Comparison of ENCODE assay signal across 1 cellular context in the genomic region with DNA sequence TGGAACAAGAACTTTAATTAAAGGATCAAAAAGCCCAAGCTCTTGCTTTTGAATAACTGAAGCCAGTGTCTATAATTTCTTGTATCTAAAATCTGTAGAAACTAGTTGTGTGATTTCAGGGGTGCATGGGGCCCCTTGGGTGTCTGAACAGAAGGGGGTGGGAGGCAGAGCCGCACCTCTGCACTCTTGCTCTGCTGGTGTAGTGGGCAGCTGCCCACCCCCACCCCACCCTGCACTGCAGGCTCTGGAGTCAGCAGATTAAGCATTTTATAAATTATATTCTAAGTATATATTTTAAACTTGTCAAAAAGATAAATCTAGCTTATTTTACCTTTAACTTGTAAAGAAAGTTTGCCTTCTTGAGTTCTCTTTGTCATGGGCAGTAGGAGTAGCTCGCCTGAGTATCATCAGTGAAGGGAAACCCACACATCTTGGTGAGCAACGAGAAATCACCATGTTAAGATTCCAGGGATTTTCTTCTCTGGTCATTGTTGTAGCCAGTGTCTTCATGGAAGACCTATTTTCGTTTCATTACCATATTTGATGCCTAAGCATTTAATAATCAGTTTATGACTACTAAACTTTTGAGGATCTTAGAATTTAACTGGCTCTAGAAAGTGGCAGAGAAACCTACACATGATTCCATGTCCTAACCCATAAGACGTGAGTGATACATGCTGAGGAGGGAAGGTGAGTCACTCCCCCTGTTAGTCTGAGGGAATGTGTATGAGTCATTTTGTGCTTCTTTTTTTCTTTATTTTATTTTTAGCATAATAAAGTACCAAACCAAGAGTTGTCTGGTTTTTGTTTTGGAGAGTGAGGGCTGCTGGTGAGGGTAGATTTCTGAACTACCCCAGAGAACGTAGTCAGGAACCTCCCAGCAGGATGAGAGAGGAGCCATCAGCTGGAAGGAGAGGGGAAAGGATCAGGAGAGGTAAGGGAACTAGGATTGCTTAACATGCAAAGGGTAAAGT.
A peak's percentile ranks its signal among the peaks of the same experiment; 100 is the strongest.
TF ChIP-seq lines count a peak whose summit lies in the region.

No MANE protein-coding gene starts in this region.

TF ChIP-seq in SK-N-SH, 30 proteins besides CTCF, POLR2A, EP300 and RAD21 (continued from another document):
- TF ChIP-seq REST (IDR thresholded peaks at IDR 0.05; ENCODE audit: low read depth, low read length) (0 out of 2 replicates have a peak, but pooled peaks have one; percentile 11), CHD2 (IDR thresholded peaks at IDR 0.05; ENCODE audit: low read length, partially characterized antibody) (no peak), SMC3 (IDR thresholded peaks at IDR 0.05; ENCODE audit: low read depth, low read length) (no peak), ZBTB33 (IDR thresholded peaks at IDR 0.05; ENCODE audit: borderline replicate concordance, low read depth) (no peak), SIN3A (IDR thresholded peaks at IDR 0.05; ENCODE audit: borderline replicate concordance, low read depth, low read length) (no peak; the same call in 1 of the 2 replicates), TEAD4 (IDR thresholded peaks at IDR 0.05; ENCODE audit: borderline replicate concordance, insufficient read depth) (peak; percentile 79), NRF1 (IDR thresholded peaks at IDR 0.05; ENCODE audit: low read depth, low read length) (no peak), RCOR1 (IDR thresholded peaks at IDR 0.05; ENCODE audit: low read length) (no peak), GABPA (IDR thresholded peaks at IDR 0.05; ENCODE audit: low read depth) (no peak), TAF1 (IDR thresholded peaks at IDR 0.05; ENCODE audit: borderline replicate concordance, low read depth, low read length) (no peak), IRF3 (IDR thresholded peaks at IDR 0.05; ENCODE audit: low read depth, low read length) (no peak), YY1 (IDR thresholded peaks at IDR 0.05; ENCODE audit: low read depth) (no peak), FOXM1 (IDR thresholded peaks at IDR 0.05; ENCODE audit: low read depth) (no peak)
- TF ChIP-seq, protein P1, sequence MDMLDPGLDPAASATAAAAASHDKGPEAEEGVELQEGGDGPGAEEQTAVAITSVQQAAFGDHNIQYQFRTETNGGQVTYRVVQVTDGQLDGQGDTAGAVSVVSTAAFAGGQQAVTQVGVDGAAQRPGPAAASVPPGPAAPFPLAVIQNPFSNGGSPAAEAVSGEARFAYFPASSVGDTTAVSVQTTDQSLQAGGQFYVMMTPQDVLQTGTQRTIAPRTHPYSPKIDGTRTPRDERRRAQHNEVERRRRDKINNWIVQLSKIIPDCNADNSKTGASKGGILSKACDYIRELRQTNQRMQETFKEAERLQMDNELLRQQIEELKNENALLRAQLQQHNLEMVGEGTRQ (IDR thresholded peaks at IDR 0.05; ENCODE audit: borderline replicate concordance, low read depth, low read length): no peak
